In genomic region chr5:155053482-155053881, GRCh38 we compare ENCODE assay signal across 23 cellular contexts. TPM values are rescaled to one million over a fixed set of nuclear protein-coding genes. Genes with fewer than 3 reads are reported as not detected.
"Had no signal": no experiment of that assay in that cellular context is flagged by ENCODE, and none has a peak within 500 bp of the region (broad histone marks: within the 10 kb centered on the region; RNA-seq: fewer than 3 reads in every experiment).

No MANE protein-coding gene starts in this region.

- DNase-seq: activated CD4-positive, alpha-beta T cell treated with anti-CD3 and anti-CD28 coated beads for 1 hour; activated CD4-positive, alpha-beta T cell treated with anti-CD3 and anti-CD28 coated beads, Interleukin-2, amount 50 U/mL, for 4 hours; activated naive CD4-positive, alpha-beta T cell; activated naive CD8-positive, alpha-beta T cell treated with anti-CD3 and anti-CD28 coated beads, Interleukin-2, amount 10 ng/mL, durations not matched to agents 7 days and 5 days; activated T-cell treated with anti-CD3 and anti-CD28 coated beads for 4 hours; anterior cingulate cortex; brain microvascular endothelial cell; cerebellar nuclear complex; effector memory CD4-positive, alpha-beta T cell; foreskin keratinocyte; kidney; lower lobe of right lung; midbrain; pancreas; stimulated activated CD4-positive, alpha-beta T cell treated with anti-CD3 and anti-CD28 coated beads, Interleukin-15, amount 100 ng/mL, for 24 hours; stimulated activated CD4-positive, alpha-beta T cell treated with anti-CD3 and anti-CD28 coated beads, Interleukin-4, amount 100 ng/mL, for 1 hour; stimulated activated naive B cell treated with anti-CD40 and anti-IgM and Interleukin-4, amounts not matched to agents 10 μg/mL and 1 μg/mL and 100 μg/mL, for 72 hours; T-helper 1 cell; T1000; tibial artery had no signal

- FAIRE-seq: kidney, pancreas, urothelium cell line had no signal

- H3K36me3 ChIP-seq: brain microvascular endothelial cell, lower lobe of right lung, pancreas, tibial artery had no signal

- H3K4me3 ChIP-seq: lower lobe of right lung, pancreas, skin epidermis, tibial artery had no signal

- H3K9me3 ChIP-seq: lower lobe of right lung, pancreas, tibial artery had no signal

- H3K27me3 ChIP-seq: brain microvascular endothelial cell, foreskin keratinocyte, pancreas, tibial artery had no signal

- ATAC-seq: foreskin keratinocyte; lower lobe of right lung; pancreas; stimulated activated naive B cell treated with anti-CD40 and anti-IgM and Interleukin-4, amounts not matched to agents 10 μg/mL and 1 μg/mL and 100 μg/mL, for 72 hours had no signal

- H3K4me1 ChIP-seq: foreskin keratinocyte, lower lobe of right lung, pancreas, tibial artery had no signal

- H3K27ac ChIP-seq: brain microvascular endothelial cell, foreskin keratinocyte, lower lobe of right lung, pancreas, skin epidermis, tibial artery had no signal

RNA-seq across cellular contexts. Expression of gene KIF4B, which starts 39.9 kb away (rescaled TPM):
- total RNA-seq: activated naive CD8-positive, alpha-beta T cell treated with anti-CD3 and anti-CD28 coated beads, Interleukin-2, amount 10 ng/mL, durations not matched to agents 7 days and 5 days; kidney; lower lobe of right lung; myocyte; pancreas had no signal
- polyA plus RNA-seq: foreskin keratinocyte, pancreas had no signal
